ENCODE assay signal across 9 cellular contexts in genomic region chr3:198071602-198072285, GRCh38.
DNase-seq lines count a peak whose midpoint lies in the region; ATAC-seq lines count a peak whose summit lies in the region.
"Had no signal": no experiment of that assay in that cellular context is flagged by ENCODE, and none has a peak within 500 bp of the region (broad histone marks: within the 10 kb centered on the region; RNA-seq: fewer than 3 reads in every experiment).

No MANE protein-coding gene starts in this region.

- peaks cover 20% of the 10 kb centered on the region for H3K4me1 Mint-ChIP-seq in T-helper 2 cell treated with Interferon-gamma antibody and Interleukin-4, amounts not matched to agents 5 μg/mL and 100 μg/mL, for 36 hours (ENCODE audit: low read depth)
- peaks cover 3 to 7% of the 10 kb centered on the region in 2 donors for H3K4me1 Mint-ChIP-seq in effector memory CD8-positive, alpha-beta T cell (ENCODE audit: low read depth in 2 of 2)

- H3K9me3 Mint-ChIP-seq in T-helper 2 cell treated with Interferon-gamma antibody and Interleukin-4, amounts not matched to agents 5 μg/mL and 100 μg/mL, for 36 hours = no peaks in the 10 kb centered on the region
- H3K9me3 Mint-ChIP-seq in effector memory CD8-positive, alpha-beta T cell = no peaks in the 10 kb centered on the region
- H3K9me3 Mint-ChIP-seq: T-helper 1 cell treated with Interleukin-12 subunit alpha and Interleukin-12 subunit beta and Interleukin-4 antibody, amounts not matched to agents 30 μg/mL and 1 μg/mL, for 36 hours had no signal

- H3K27me3 Mint-ChIP-seq in T-helper 2 cell treated with Interferon-gamma antibody and Interleukin-4, amounts not matched to agents 5 μg/mL and 100 μg/mL, for 36 hours (ENCODE audit: low read depth) = no peaks in the 10 kb centered on the region
- H3K27me3 Mint-ChIP-seq in effector memory CD8-positive, alpha-beta T cell = peaks cover 6 to 15% of the 10 kb centered on the region in 2 donors

- H3K27ac Mint-ChIP-seq in T-helper 2 cell treated with Interferon-gamma antibody and Interleukin-4, amounts not matched to agents 5 μg/mL and 100 μg/mL, for 36 hours = peak overlapping the region; percentile 61
- no peak overlapping the region for H3K27ac Mint-ChIP-seq in effector memory CD8-positive, alpha-beta T cell
- H3K27ac Mint-ChIP-seq: T-helper 1 cell treated with Interleukin-12 subunit alpha and Interleukin-12 subunit beta and Interleukin-4 antibody, amounts not matched to agents 30 μg/mL and 1 μg/mL, for 36 hours had no signal

- no peaks in the 10 kb centered on the region for H3K36me3 Mint-ChIP-seq in T-helper 2 cell treated with Interferon-gamma antibody and Interleukin-4, amounts not matched to agents 5 μg/mL and 100 μg/mL, for 36 hours (ENCODE audit: low read depth)
- no peaks in the 10 kb centered on the region for H3K36me3 Mint-ChIP-seq in effector memory CD8-positive, alpha-beta T cell (ENCODE audit: insufficient read depth)

- DNase-seq in T-helper 2 cell treated with Interferon-gamma antibody and Interleukin-4, amounts not matched to agents 5 μg/mL and 100 μg/mL, for 36 hours (ENCODE audit: low spot score) = peak; percentile 79
- peak in 1 of 3 experiments; percentile 11 for DNase-seq in effector memory CD8-positive, alpha-beta T cell
- peak; percentile 21 to 33 for DNase-seq in stimulated activated CD4-positive, alpha-beta T cell treated with anti-CD3 and anti-CD28 coated beads, Interleukin-12 subunit alpha, Interleukin-12 subunit beta, amount 100 ng/mL, for 24 hours (ENCODE audit: low read depth in 2 of 2)
- no peak for DNase-seq in hippocampal formation (lab: John Stamatoyannopoulos, UW)
- DNase-seq in superior temporal gyrus (ENCODE audit: extremely low spot score) = no peak
- DNase-seq in NCI-H1092 (lab: John Stamatoyannopoulos, UW) = no peak

- H3K4me3 Mint-ChIP-seq in T-helper 2 cell treated with Interferon-gamma antibody and Interleukin-4, amounts not matched to agents 5 μg/mL and 100 μg/mL, for 36 hours = peak overlapping the region; percentile 19
- H3K4me3 Mint-ChIP-seq in effector memory CD8-positive, alpha-beta T cell = no peak overlapping the region
- H3K4me3 Mint-ChIP-seq: T-helper 1 cell treated with Interleukin-12 subunit alpha and Interleukin-12 subunit beta and Interleukin-4 antibody, amounts not matched to agents 30 μg/mL and 1 μg/mL, for 36 hours had no signal

- ATAC-seq in GM18508 (IDR thresholded peaks at IDR 0.05; ENCODE audit: insufficient read depth, unreplicated experiment) (peak; percentile 81), HG03159 (IDR thresholded peaks at IDR 0.05; ENCODE audit: unreplicated experiment) (peak; percentile 96)
- ATAC-seq in effector memory CD8-positive, alpha-beta T cell (replicated peaks) = peak; percentile 97

Comparison
In these comparisons a context has a peak if more than half of its experiments do, and no peak if none do; other contexts are left out.
1. DNase-seq: peak in T-helper 2 cell treated with Interferon-gamma antibody and Interleukin-4, amounts not matched to agents 5 μg/mL and 100 μg/mL, for 36 hours (single experiment) and stimulated activated CD4-positive, alpha-beta T cell treated with anti-CD3 and anti-CD28 coated beads, Interleukin-12 subunit alpha, Interleukin-12 subunit beta, amount 100 ng/mL, for 24 hours (2 of 2); none in hippocampal formation (0 of 2), superior temporal gyrus (single experiment) and NCI-H1092 (single experiment).
2. Peak in every context shown above with its lines, with median percentiles within 50 percentile points of each other: ATAC-seq.